Comparison of ENCODE assay signal across 22 cellular contexts in the genomic region with DNA sequence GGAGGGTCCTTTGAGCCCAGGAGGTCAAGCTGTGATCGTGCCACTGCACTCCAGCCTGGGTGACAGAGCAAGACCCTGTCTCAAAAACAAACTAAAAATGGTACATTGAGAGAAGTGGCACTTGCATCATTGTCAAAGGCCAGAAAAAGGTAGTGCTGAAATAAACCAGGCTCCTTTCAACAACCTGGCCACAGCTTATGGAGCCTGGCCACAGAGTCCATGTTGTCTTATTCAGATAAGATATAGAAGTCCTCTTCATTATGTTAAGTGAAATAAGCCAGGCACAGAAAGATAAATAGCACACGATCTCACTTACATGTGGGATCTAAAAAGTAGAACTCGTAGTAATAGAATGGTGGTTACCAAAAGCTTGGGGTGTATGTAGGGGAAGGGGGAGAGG. TPM values are rescaled to one million over a fixed set of nuclear protein-coding genes. Genes with fewer than 3 reads are reported as not detected.
DNase-seq lines count a peak whose midpoint lies in the region; ATAC-seq and TF ChIP-seq lines count a peak whose summit lies in the region.
"Had no signal": no experiment of that assay in that cellular context is flagged by ENCODE, and none has a peak within 500 bp of the region (broad histone marks: within the 10 kb centered on the region; RNA-seq: fewer than 3 reads in every experiment).

No MANE protein-coding gene starts in this region.

- no peaks in the 10 kb centered on the region for H3K27me3 Mint-ChIP-seq in T-helper 17 cell
- H3K27me3 Mint-ChIP-seq: CD4-positive, CD25-positive, alpha-beta regulatory T cell had no signal

- H3K27ac ChIP-seq in cardiac muscle cell (peak overlapping the region; percentile 77), neutrophil (peak overlapping the region; percentile 21)
- H3K27ac ChIP-seq: A549, SK-N-MC had no signal

- peak overlapping the region; percentile 9 for H3K27ac Mint-ChIP-seq in T-helper 17 cell

- H3K36me3 Mint-ChIP-seq in T-helper 17 cell (ENCODE audit: low read depth) = peaks cover 14% of the 10 kb centered on the region

- H3K4me3 Mint-ChIP-seq in T-helper 17 cell = no peak overlapping the region
- H3K4me3 Mint-ChIP-seq: CD4-positive, CD25-positive, alpha-beta regulatory T cell had no signal

- H3K4me1 ChIP-seq in cardiac muscle cell (ENCODE audit: low read depth) (peaks cover 41% of the 10 kb centered on the region), neutrophil (ENCODE audit: control insufficient read depth in 1 of 2, insufficient read depth in 1 of 2, low read depth in 1 of 2, low read length in 1 of 2) (no peaks in the 10 kb centered on the region)
- H3K4me1 ChIP-seq: A549 had no signal

- DNase-seq in Right ventricle myocardium inferior (ENCODE audit: missing footprints) (no peak), cardiac septum (ENCODE audit: low spot score) (no peak), T-helper 17 cell (no peak), cardiac muscle cell (ENCODE audit: low read depth in 1 of 2, low spot score in 1 of 2) (peak; percentile 1 to 87), GM19238 (ENCODE audit: insufficient read length, low spot score) (no peak), OCI-M2 (lab: John Stamatoyannopoulos, UW; ENCODE audit: unreplicated experiment) (no peak)
- DNase-seq: CD4-positive, CD25-positive, alpha-beta regulatory T cell; COR-L47; DMS79; IMR-90; NCI-H1105; NCI-H2029 treated with DMSO at 0.1 percent for 48 hours; NCI-H2171; NCI-H345; NCI-H524; NCI-H774; NK-92 treated with Interleukin-12 subunit alpha and Interleukin-12 subunit beta, amount 100 ng/mL, for 24 hours had no signal

- ATAC-seq in Right ventricle myocardium inferior (peak; percentile 91), T-helper 17 cell (no peak), HG03139 (IDR thresholded peaks at IDR 0.05; ENCODE audit: unreplicated experiment) (no peak)
- ATAC-seq: A549 had no signal

- H3K36me3 ChIP-seq in cardiac muscle cell = peaks cover 5% of the 10 kb centered on the region
- peaks cover 71% of the 10 kb centered on the region for H3K36me3 ChIP-seq in neutrophil
- H3K36me3 ChIP-seq: HAP-1 had no signal

- H3K4me1 Mint-ChIP-seq in T-helper 17 cell = peaks cover 8% of the 10 kb centered on the region

- no peaks in the 10 kb centered on the region for H3K9me3 ChIP-seq in T-helper 17 cell (ENCODE audit: control insufficient read depth, low read length, poor library complexity, severe bottlenecking)
- no peaks in the 10 kb centered on the region for H3K9me3 ChIP-seq in cardiac muscle cell (ENCODE audit: low read depth)
- no peaks in the 10 kb centered on the region for H3K9me3 ChIP-seq in neutrophil
- H3K9me3 ChIP-seq: A549, HAP-1 had no signal

- H3K27me3 ChIP-seq in cardiac muscle cell (no peaks in the 10 kb centered on the region), neutrophil (no peaks in the 10 kb centered on the region)

- TF ChIP-seq CTCF in cardiac muscle cell (IDR thresholded peaks at IDR 0.05; ENCODE audit: low read depth, low read length) (no peak), neutrophil (IDR thresholded peaks at IDR 0.05) (no peak)

- intact Hi-C loops in Right ventricle myocardium inferior (cut with DNase I) = loop anchor here (5.0 kb wide), 1 partner anchor 78 kb away; the partner anchor contains the start of gene SLC12A6
- intact Hi-C loops in cardiac septum (cut with DNase I) = no loop called here

- H3K4me3 ChIP-seq in cardiac muscle cell = no peak overlapping the region
- H3K4me3 ChIP-seq in neutrophil (ENCODE audit: low read depth in 1 of 2, low read length in 1 of 2) = no peak overlapping the region
- H3K4me3 ChIP-seq: A549, HAP-1, SK-N-MC had no signal

RNA-seq across cellular contexts. Expression of gene EMC4, which starts 34.7 kb away (rescaled TPM):
- 85.7 TPM for total RNA-seq in Right ventricle myocardium inferior
- total RNA-seq in cardiac septum = 70.8 TPM
- total RNA-seq in T-helper 17 cell = 10 to 100 TPM; 70.8 to 83.8 TPM
- total RNA-seq in cardiac muscle cell = 138 and 170 TPM in 2 replicates
- polyA plus RNA-seq in cardiac muscle cell = 143 and 169 TPM in 2 replicates

RNA-seq across cellular contexts. Expression of gene KATNBL1, which starts 49.7 kb away (rescaled TPM):
- total RNA-seq in Right ventricle myocardium inferior = 19.3 TPM
- 23.3 TPM for total RNA-seq in cardiac septum
- total RNA-seq in T-helper 17 cell = 10 to 100 TPM; 23.8 to 26.2 TPM
- 39.5 and 77.0 TPM in 2 replicates for total RNA-seq in cardiac muscle cell
- 54.8 and 85.0 TPM in 2 replicates for polyA plus RNA-seq in cardiac muscle cell

Comparison
In these comparisons a context has a peak if more than half of its experiments do, and no peak if none do; other contexts are left out.
1. DNase-seq: peak in cardiac muscle cell (2 of 2); none in Right ventricle myocardium inferior (single experiment), cardiac septum (single experiment), T-helper 17 cell (0 of 3), GM19238 (single experiment) and OCI-M2 (single experiment).